17 cellular contexts compared by ENCODE assay signal in genomic region chr11:111329306-111330204, GRCh38. TPM values are rescaled to one million over a fixed set of nuclear protein-coding genes. Genes with fewer than 3 reads are reported as not detected.
DNase-seq lines count a peak whose midpoint lies in the region; ATAC-seq and TF ChIP-seq lines count a peak whose summit lies in the region.
"Had no signal": no experiment of that assay in that cellular context is flagged by ENCODE, and none has a peak within 500 bp of the region (broad histone marks: within the 10 kb centered on the region; RNA-seq: fewer than 3 reads in every experiment).

No MANE protein-coding gene starts in this region.

- H3K27me3 ChIP-seq in breast epithelium: no peaks in the 10 kb centered on the region
- H3K27me3 ChIP-seq in left lung: no peaks in the 10 kb centered on the region

- H3K4me3 ChIP-seq in breast epithelium: no peak overlapping the region
- H3K4me3 ChIP-seq in left lung: no peak overlapping the region

- H3K36me3 ChIP-seq in breast epithelium (no peaks in the 10 kb centered on the region), left lung (no peaks in the 10 kb centered on the region)

- CTCF ChIA-PET in activated CD4-positive, alpha-beta T cell treated with anti-CD3 and anti-CD28 coated beads for 36 hours (lab: Charles Lee): interaction anchor here (0.6 to 0.9 kb wide), 3 partner anchors 14 to 1872 kb away, joined by 3 read pairs; no protein-coding TSS in a partner anchor

- TF ChIP-seq CTCF in breast epithelium (IDR thresholded peaks at IDR 0.05) (no peak), left lung (IDR thresholded peaks at IDR 0.05) (no peak)

- H3K9me3 ChIP-seq in breast epithelium (no peaks in the 10 kb centered on the region), left lung (no peaks in the 10 kb centered on the region)

- no peak for TF ChIP-seq POLR2A in breast epithelium (IDR thresholded peaks at IDR 0.05)

- H3K4me1 Mint-ChIP-seq in stimulated activated naive B cell treated with anti-CD40 and anti-IgM and Interleukin-4, amounts not matched to agents 10 μg/mL and 1 μg/mL and 100 μg/mL, for 72 hours: peaks cover 10 to 13% of the 10 kb centered on the region in 2 donors
- H3K4me1 Mint-ChIP-seq in activated CD4-positive, alpha-beta T cell treated with anti-CD3 and anti-CD28 coated beads for 36 hours: no peaks in the 10 kb centered on the region

- H3K9me3 Mint-ChIP-seq in stimulated activated naive B cell treated with anti-CD40 and anti-IgM and Interleukin-4, amounts not matched to agents 10 μg/mL and 1 μg/mL and 100 μg/mL, for 72 hours: no peaks in the 10 kb centered on the region
- no peaks in the 10 kb centered on the region for H3K9me3 Mint-ChIP-seq in activated CD4-positive, alpha-beta T cell treated with anti-CD3 and anti-CD28 coated beads for 36 hours (ENCODE audit: low read depth)
- H3K9me3 Mint-ChIP-seq: activated naive CD4-positive, alpha-beta T cell treated with anti-CD3 and anti-CD28 coated beads, Interleukin-2, amount 50 U/mL, for 72 hours; HFFc6; mesothelial cell of epicardium had no signal

- no peak overlapping the region for H3K4me3 Mint-ChIP-seq in stimulated activated naive B cell treated with anti-CD40 and anti-IgM and Interleukin-4, amounts not matched to agents 10 μg/mL and 1 μg/mL and 100 μg/mL, for 72 hours
- no peak overlapping the region for H3K4me3 Mint-ChIP-seq in activated CD4-positive, alpha-beta T cell treated with anti-CD3 and anti-CD28 coated beads for 36 hours
- H3K4me3 Mint-ChIP-seq: B cell, HFFc6, IgD-negative memory B cell, mesothelial cell of epicardium had no signal

- intact Hi-C loops in breast epithelium (cut with DNase I; ENCODE audit: low total_unique reads) (no loop called here), left lung (cut with DNase I) (no loop called here)
- intact Hi-C loops in activated CD4-positive, alpha-beta T cell treated with anti-CD3 and anti-CD28 coated beads for 36 hours (cut with DNase I, micrococcal nuclease): no loop called here

- ATAC-seq in left lung (peak; percentile 18), HG03045 (IDR thresholded peaks at IDR 0.05; ENCODE audit: unreplicated experiment) (no peak)
- ATAC-seq in stimulated activated naive B cell treated with anti-CD40 and anti-IgM and Interleukin-4, amounts not matched to agents 10 μg/mL and 1 μg/mL and 100 μg/mL, for 72 hours (replicated peaks): peak in 1 of 2 donors; percentile 45
- ATAC-seq in activated CD4-positive, alpha-beta T cell treated with anti-CD3 and anti-CD28 coated beads for 36 hours: no peak
- ATAC-seq: activated naive CD4-positive, alpha-beta T cell treated with anti-CD3 and anti-CD28 coated beads, Interleukin-2, amount 50 U/mL, for 72 hours had no signal

- peak overlapping the region; percentile 26 for H3K27ac Mint-ChIP-seq in stimulated activated naive B cell treated with anti-CD40 and anti-IgM and Interleukin-4, amounts not matched to agents 10 μg/mL and 1 μg/mL and 100 μg/mL, for 72 hours
- H3K27ac Mint-ChIP-seq in activated CD4-positive, alpha-beta T cell treated with anti-CD3 and anti-CD28 coated beads for 36 hours: no peak overlapping the region
- H3K27ac Mint-ChIP-seq: activated naive CD4-positive, alpha-beta T cell treated with anti-CD3 and anti-CD28 coated beads, Interleukin-2, amount 50 U/mL, for 72 hours; B cell; HFFc6; mesothelial cell of epicardium had no signal

- H3K27ac ChIP-seq in breast epithelium: peak overlapping the region; percentile 59 to 67
- H3K27ac ChIP-seq in left lung: no peak overlapping the region

- H3K4me1 ChIP-seq in breast epithelium (peaks cover 5 to 6% of the 10 kb centered on the region in 2 donors), left lung (no peaks in the 10 kb centered on the region)

- H3K36me3 Mint-ChIP-seq in stimulated activated naive B cell treated with anti-CD40 and anti-IgM and Interleukin-4, amounts not matched to agents 10 μg/mL and 1 μg/mL and 100 μg/mL, for 72 hours: peaks cover 0 to 4% of the 10 kb centered on the region in 2 donors
- no peaks in the 10 kb centered on the region for H3K36me3 Mint-ChIP-seq in activated CD4-positive, alpha-beta T cell treated with anti-CD3 and anti-CD28 coated beads for 36 hours (ENCODE audit: low read depth)
- H3K36me3 Mint-ChIP-seq: activated naive CD4-positive, alpha-beta T cell treated with anti-CD3 and anti-CD28 coated beads, Interleukin-2, amount 50 U/mL, for 72 hours; mesothelial cell of epicardium had no signal

- POLR2A ChIA-PET in activated CD4-positive, alpha-beta T cell treated with anti-CD3 and anti-CD28 coated beads for 36 hours (lab: Charles Lee): no interaction called here

- no peaks in the 10 kb centered on the region for H3K27me3 Mint-ChIP-seq in stimulated activated naive B cell treated with anti-CD40 and anti-IgM and Interleukin-4, amounts not matched to agents 10 μg/mL and 1 μg/mL and 100 μg/mL, for 72 hours
- no peaks in the 10 kb centered on the region for H3K27me3 Mint-ChIP-seq in activated CD4-positive, alpha-beta T cell treated with anti-CD3 and anti-CD28 coated beads for 36 hours
- H3K27me3 Mint-ChIP-seq: B cell had no signal

- DNase-seq in NCI-H446 (lab: John Stamatoyannopoulos, UW) (peak; percentile 37 to 71), breast epithelium (ENCODE audit: low spot score in 2 of 2) (no peak), left lung (peak in 1 of 2 donors; percentile 48), mucosa of gallbladder (ENCODE audit: low spot score) (no peak), NOMO-1 treated with DMSO at 0.1 percent for 48 hours (lab: John Stamatoyannopoulos, UW; ENCODE audit: unreplicated experiment) (no peak)
- DNase-seq in stimulated activated naive B cell treated with anti-CD40 and anti-IgM and Interleukin-4, amounts not matched to agents 10 μg/mL and 1 μg/mL and 100 μg/mL, for 72 hours: no peak
- no peak for DNase-seq in activated CD4-positive, alpha-beta T cell treated with anti-CD3 and anti-CD28 coated beads for 36 hours
- DNase-seq: activated CD4-positive, alpha-beta T cell treated with anti-CD3 and anti-CD28 coated beads for 4 hours; DMS153; HFFc6; SIG-M5; stimulated activated CD4-positive, alpha-beta T cell treated with anti-CD3 and anti-CD28 coated beads, Interleukin-12 subunit alpha, Interleukin-12 subunit beta, amount 100 ng/mL, for 4 hours had no signal

RNA-seq across cellular contexts. Expression of gene POU2AF3, which starts 31.2 kb away (rescaled TPM):
- total RNA-seq in breast epithelium (1 to 10 TPM; 1.4 to 3.6 (median 1.6) TPM), left lung (1 to 10 TPM; 2.7 to 2.8 TPM), mucosa of gallbladder (14.0 TPM)
- not detected for total RNA-seq in activated CD4-positive, alpha-beta T cell treated with anti-CD3 and anti-CD28 coated beads for 36 hours
- total RNA-seq: activated naive CD4-positive, alpha-beta T cell treated with anti-CD3 and anti-CD28 coated beads, Interleukin-2, amount 50 U/mL, for 72 hours; HFFc6 had no signal

RNA-seq across cellular contexts. Expression of gene POU2AF1, which starts 49.5 kb away (rescaled TPM):
- total RNA-seq in breast epithelium (1 to 10 TPM in 2 of 3 donors, under 1 TPM in 1; 0.16 to 5.6 (median 3.5) TPM), left lung (1 to 10 TPM; 1.3 to 4.5 TPM), mucosa of gallbladder (12.9 TPM)
- total RNA-seq in activated CD4-positive, alpha-beta T cell treated with anti-CD3 and anti-CD28 coated beads for 36 hours: 10 to 100 TPM in 1 of 2 experiments, 1 to 10 TPM in 1; 9.6 to 10.0 TPM
- total RNA-seq: HFFc6, mesothelial cell of epicardium had no signal

Comparison
In these comparisons a context has a peak if more than half of its experiments do, and no peak if none do; other contexts are left out.
1. DNase-seq: peak in NCI-H446 (2 of 2); none in breast epithelium (0 of 2), stimulated activated naive B cell treated with anti-CD40 and anti-IgM and Interleukin-4, amounts not matched to agents 10 μg/mL and 1 μg/mL and 100 μg/mL, for 72 hours (single experiment), activated CD4-positive, alpha-beta T cell treated with anti-CD3 and anti-CD28 coated beads for 36 hours (single experiment), mucosa of gallbladder (single experiment) and NOMO-1 treated with DMSO at 0.1 percent for 48 hours (single experiment).
2. H3K27ac ChIP-seq: peak in breast epithelium (2 of 2); none in left lung (0 of 2).